In genomic region chr1:54980046-54980527, GRCh38 we compare ENCODE assay signal across 10 cellular contexts. TPM values are rescaled to one million over a fixed set of nuclear protein-coding genes. Genes with fewer than 3 reads are reported as not detected.
DNase-seq lines count a peak whose midpoint lies in the region; TF ChIP-seq lines count a peak whose summit lies in the region.
"Had no signal": no experiment of that assay in that cellular context is flagged by ENCODE, and none has a peak within 500 bp of the region (broad histone marks: within the 10 kb centered on the region; RNA-seq: fewer than 3 reads in every experiment).

No MANE protein-coding gene starts in this region.

- H3K4me1 ChIP-seq in endodermal cell (ENCODE audit: control insufficient read depth, insufficient read depth, low read length) (no peaks in the 10 kb centered on the region), tibial artery (peaks cover 0 to 47% (median 21%) of the 10 kb centered on the region in 4 donors)

- H3K36me3 ChIP-seq in endodermal cell (ENCODE audit: control insufficient read depth, insufficient read depth, low read length) = no peaks in the 10 kb centered on the region
- no peaks in the 10 kb centered on the region for H3K36me3 ChIP-seq in tibial artery

- no peak overlapping the region for H3K27ac ChIP-seq in endodermal cell (ENCODE audit: low read depth, low read length)
- H3K27ac ChIP-seq in tibial artery = peak overlapping the region; percentile 51 to 76
- H3K27ac ChIP-seq: 22Rv1 had no signal

- H3K9ac ChIP-seq in endodermal cell (ENCODE audit: extremely low read depth, low read length, poor library complexity, severe bottlenecking) = no peak overlapping the region

- no peaks in the 10 kb centered on the region for H3K36me3 Mint-ChIP-seq in endodermal cell (ENCODE audit: low read depth)
- H3K36me3 Mint-ChIP-seq: IgD-negative memory B cell had no signal

- peaks cover 15% of the 10 kb centered on the region for H3K4me1 Mint-ChIP-seq in endodermal cell

- H3K27ac Mint-ChIP-seq in endodermal cell = no peak overlapping the region
- H3K27ac Mint-ChIP-seq: IgD-negative memory B cell had no signal

- no peaks in the 10 kb centered on the region for H3K9me3 Mint-ChIP-seq in endodermal cell

- DNase-seq in NCI-H2227 (lab: John Stamatoyannopoulos, UW; ENCODE audit: unreplicated experiment) (peak; percentile 25), NCI-H2227 treated with DMSO at 0.1 percent for 48 hours (lab: John Stamatoyannopoulos, UW) (no peak), endodermal cell (no peak), mesenteric fat pad (ENCODE audit: low spot score) (peak; percentile 81), tibial artery (no peak), GM20000 (ENCODE audit: low spot score) (no peak), midbrain (lab: John Stamatoyannopoulos, UW) (no peak), erythroblast (lab: John Stamatoyannopoulos, UW) (no peak)

- no peak for TF ChIP-seq POLR2A in erythroblast (IDR thresholded peaks at IDR 0.05; ENCODE audit: low read length)

- H3K27me3 Mint-ChIP-seq in endodermal cell (ENCODE audit: insufficient read depth) = peaks cover 50% of the 10 kb centered on the region

- TF ChIP-seq CTCF in endodermal cell (conservative IDR thresholded peaks at IDR 0.05) = no peak
- no peak for TF ChIP-seq CTCF in tibial artery (IDR thresholded peaks at IDR 0.05)
- no peak for TF ChIP-seq CTCF in GM20000 (IDR thresholded peaks at IDR 0.05; ENCODE audit: extremely low read depth, missing control alignments)

- H3K4me3 ChIP-seq in endodermal cell (ENCODE audit: low read length) (no peak overlapping the region), tibial artery (peak overlapping the region; percentile 55 to 72)

- WGBS in endodermal cell (ENCODE audit: insufficient coverage in 1 of 2, insufficient read length in 1 of 2), 2 experiments = 42 to 67% methylated on average over 11 to 25 of the region's 25 CpGs

- H3K4me3 Mint-ChIP-seq in endodermal cell = peak overlapping the region; percentile 47
- H3K4me3 Mint-ChIP-seq: IgD-negative memory B cell had no signal

- H3K27me3 ChIP-seq in endodermal cell (ENCODE audit: control insufficient read depth, insufficient read depth, low read length, poor library complexity, severe bottlenecking) (peaks cover 36% of the 10 kb centered on the region), tibial artery (peaks cover 0 to 13% of the 10 kb centered on the region in 2 donors)

- intact Hi-C loops in tibial artery (cut with DNase I; ENCODE audit: low total_unique reads) = no loop called here

- no peaks in the 10 kb centered on the region for H3K9me3 ChIP-seq in endodermal cell (ENCODE audit: control insufficient read depth, low read length)
- H3K9me3 ChIP-seq in tibial artery = no peaks in the 10 kb centered on the region

RNA-seq across cellular contexts. Expression of gene TMEM61, which starts 0.3 kb away (rescaled TPM):
- total RNA-seq in endodermal cell (not detected), mesenteric fat pad (not detected)
- polyA plus RNA-seq in endodermal cell (2013, experiment 1 of 2) = 0.28 TPM
- 0.33 TPM for polyA plus RNA-seq in endodermal cell (2013, experiment 2 of 2)
- polyA plus RNA-seq: IgD-negative memory B cell had no signal

RNA-seq across cellular contexts. Expression of gene BSND, which starts 18.6 kb away (rescaled TPM):
- total RNA-seq in endodermal cell (under 1 TPM; 0.13 to 0.20 TPM), mesenteric fat pad (not detected)
- polyA plus RNA-seq in endodermal cell (2013, experiment 1 of 2) = not detected
- polyA plus RNA-seq in endodermal cell (2013, experiment 2 of 2) = 0.04 TPM
- polyA plus RNA-seq: IgD-negative memory B cell had no signal

RNA-seq across cellular contexts. Expression of gene PCSK9, which starts 59.3 kb away (rescaled TPM):
- total RNA-seq in endodermal cell (10 to 100 TPM; 26.1 to 59.9 TPM), mesenteric fat pad (0.26 TPM)
- polyA plus RNA-seq in endodermal cell (2013, experiment 1 of 2) = 19.1 TPM
- 20.2 TPM for polyA plus RNA-seq in endodermal cell (2013, experiment 2 of 2)
- polyA plus RNA-seq: IgD-negative memory B cell had no signal

Comparison
In these comparisons a context has a peak if more than half of its experiments do, and no peak if none do; other contexts are left out.
1. DNase-seq: peak in NCI-H2227 (single experiment) and mesenteric fat pad (single experiment); none in NCI-H2227 treated with DMSO at 0.1 percent for 48 hours (single experiment), endodermal cell (single experiment), tibial artery (0 of 2), GM20000 (single experiment), midbrain (single experiment) and erythroblast (0 of 2).
2. RNA of gene PCSK9, which starts 59.3 kb away (total RNA-seq): 26.1 to 59.9 TPM in endodermal cell; 0.26 TPM in mesenteric fat pad (single experiment); every median in the first group is over 10 times any median in the second.